ENCODE assay signal across 12 cellular contexts in genomic region chr12:124423683-124424515, GRCh38.
DNase-seq lines count a peak whose midpoint lies in the region; ATAC-seq, FAIRE-seq and TF ChIP-seq lines count a peak whose summit lies in the region.
"Had no signal": no experiment of that assay in that cellular context is flagged by ENCODE, and none has a peak within 500 bp of the region (broad histone marks: within the 10 kb centered on the region; RNA-seq: fewer than 3 reads in every experiment).

No MANE protein-coding gene starts in this region.

- peaks cover 13 to 33% of the 10 kb centered on the region in 2 donors for H3K36me3 ChIP-seq in esophagus (ENCODE audit: control insufficient read depth in 2 of 2, insufficient read depth in 2 of 2, low read length in 1 of 2)
- H3K36me3 ChIP-seq in pancreas: peaks cover 0 to 25% (median 12%) of the 10 kb centered on the region in 3 donors
- H3K36me3 ChIP-seq in upper lobe of right lung: peaks cover 54% of the 10 kb centered on the region

- H3K27me3 ChIP-seq in esophagus (ENCODE audit: control insufficient read depth in 1 of 2, insufficient read depth in 2 of 2, low read length in 2 of 2) (no peaks in the 10 kb centered on the region), pancreas (no peaks in the 10 kb centered on the region), upper lobe of right lung (no peaks in the 10 kb centered on the region)

- peaks cover 2 to 15% of the 10 kb centered on the region in 2 donors for H3K4me1 ChIP-seq in esophagus (ENCODE audit: control insufficient read depth in 2 of 2, insufficient read depth in 2 of 2, low read length in 1 of 2)
- H3K4me1 ChIP-seq in pancreas: peaks cover 10 to 14% (median 13%) of the 10 kb centered on the region in 3 donors
- H3K4me1 ChIP-seq in upper lobe of right lung: peaks cover 47% of the 10 kb centered on the region

- intact Hi-C loops in pancreas (cut with DNase I) (no loop called here), upper lobe of right lung (cut with DNase I) (no loop called here)

- 75 to 78% methylated on average over 27 of the region's 27 CpGs for WGBS in esophagus, 2 donors
- WGBS in pancreas, 2 donors: 86 to 87% methylated on average over 27 of the region's 27 CpGs

- peak overlapping the region; percentile 21 for H3K27ac Mint-ChIP-seq in activated naive CD4-positive, alpha-beta T cell treated with anti-CD3 and anti-CD28 coated beads, Interleukin-2, amount 10 ng/mL, durations not matched to agents 7 days and 5 days
- H3K27ac Mint-ChIP-seq: activated CD8-positive, alpha-beta T cell treated with anti-CD3 and anti-CD28 coated beads for 36 hours had no signal

- H3K9me3 ChIP-seq in esophagus (ENCODE audit: control insufficient read depth in 2 of 2, insufficient read depth in 1 of 2, low read depth in 1 of 2, low read length in 1 of 2): no peaks in the 10 kb centered on the region
- no peaks in the 10 kb centered on the region for H3K9me3 ChIP-seq in pancreas
- no peaks in the 10 kb centered on the region for H3K9me3 ChIP-seq in upper lobe of right lung

- peaks cover 31% of the 10 kb centered on the region for H3K36me3 Mint-ChIP-seq in activated naive CD4-positive, alpha-beta T cell treated with anti-CD3 and anti-CD28 coated beads, Interleukin-2, amount 10 ng/mL, durations not matched to agents 7 days and 5 days

- no peaks in the 10 kb centered on the region for H3K4me1 Mint-ChIP-seq in activated naive CD4-positive, alpha-beta T cell treated with anti-CD3 and anti-CD28 coated beads, Interleukin-2, amount 10 ng/mL, durations not matched to agents 7 days and 5 days

- no peak for ATAC-seq in pancreas
- no peak for ATAC-seq in upper lobe of right lung
- ATAC-seq in HG03469 (IDR thresholded peaks at IDR 0.05; ENCODE audit: unreplicated experiment): no peak
- ATAC-seq: activated CD8-positive, alpha-beta T cell treated with anti-CD3 and anti-CD28 coated beads for 36 hours had no signal

- H3K27ac ChIP-seq in esophagus (ENCODE audit: low read depth in 2 of 2, low read length in 1 of 2) (peak overlapping the region; percentile 92 to 95), pancreas (peak overlapping the region; percentile 74 to 93 (median 90)), upper lobe of right lung (peak overlapping the region; percentile 91)

- H3K4me3 Mint-ChIP-seq in activated naive CD4-positive, alpha-beta T cell treated with anti-CD3 and anti-CD28 coated beads, Interleukin-2, amount 10 ng/mL, durations not matched to agents 7 days and 5 days: no peak overlapping the region
- H3K4me3 Mint-ChIP-seq: activated CD8-positive, alpha-beta T cell treated with anti-CD3 and anti-CD28 coated beads for 36 hours had no signal

- no peak for FAIRE-seq in pancreas (lab: Jason Lieb, UNC)
- FAIRE-seq: colon, islet of Langerhans had no signal

- H3K4me3 ChIP-seq in esophagus (ENCODE audit: low read depth in 1 of 2, low read length in 2 of 2): no peak overlapping the region
- no peak overlapping the region for H3K4me3 ChIP-seq in pancreas
- peak overlapping the region; percentile 21 for H3K4me3 ChIP-seq in upper lobe of right lung

- no peak for DNase-seq in activated naive CD4-positive, alpha-beta T cell treated with anti-CD3 and anti-CD28 coated beads, Interleukin-2, amount 10 ng/mL, durations not matched to agents 7 days and 5 days
- DNase-seq in activated naive CD4-positive, alpha-beta T cell treated with anti-CD3 and anti-CD28 coated beads, Interleukin-2, amount 50 U/mL, for 16 hours: no peak
- DNase-seq in pancreas (no peak), upper lobe of right lung (no peak), hippocampal formation (lab: John Stamatoyannopoulos, UW) (no peak), cerebellar cortex (ENCODE audit: low spot score) (no peak)
- DNase-seq: ACHN; activated CD8-positive, alpha-beta T cell treated with anti-CD3 and anti-CD28 coated beads for 36 hours had no signal

- H3K9me3 Mint-ChIP-seq in activated naive CD4-positive, alpha-beta T cell treated with anti-CD3 and anti-CD28 coated beads, Interleukin-2, amount 10 ng/mL, durations not matched to agents 7 days and 5 days: no peaks in the 10 kb centered on the region
- H3K9me3 Mint-ChIP-seq: activated CD8-positive, alpha-beta T cell treated with anti-CD3 and anti-CD28 coated beads for 36 hours had no signal

- H3K27me3 Mint-ChIP-seq in activated naive CD4-positive, alpha-beta T cell treated with anti-CD3 and anti-CD28 coated beads, Interleukin-2, amount 10 ng/mL, durations not matched to agents 7 days and 5 days: no peaks in the 10 kb centered on the region
- H3K27me3 Mint-ChIP-seq: activated CD8-positive, alpha-beta T cell treated with anti-CD3 and anti-CD28 coated beads for 36 hours had no signal

- CTCF ChIA-PET in activated naive CD4-positive, alpha-beta T cell treated with anti-CD3 and anti-CD28 coated beads, Interleukin-2, amount 10 ng/mL, durations not matched to agents 7 days and 5 days (lab: Charles Lee): no interaction called here

- TF ChIP-seq CTCF in pancreas (IDR thresholded peaks at IDR 0.05) (no peak), upper lobe of right lung (IDR thresholded peaks at IDR 0.05) (no peak)
